Comparison of ENCODE assay signal across 8 cellular contexts in the genomic region with DNA sequence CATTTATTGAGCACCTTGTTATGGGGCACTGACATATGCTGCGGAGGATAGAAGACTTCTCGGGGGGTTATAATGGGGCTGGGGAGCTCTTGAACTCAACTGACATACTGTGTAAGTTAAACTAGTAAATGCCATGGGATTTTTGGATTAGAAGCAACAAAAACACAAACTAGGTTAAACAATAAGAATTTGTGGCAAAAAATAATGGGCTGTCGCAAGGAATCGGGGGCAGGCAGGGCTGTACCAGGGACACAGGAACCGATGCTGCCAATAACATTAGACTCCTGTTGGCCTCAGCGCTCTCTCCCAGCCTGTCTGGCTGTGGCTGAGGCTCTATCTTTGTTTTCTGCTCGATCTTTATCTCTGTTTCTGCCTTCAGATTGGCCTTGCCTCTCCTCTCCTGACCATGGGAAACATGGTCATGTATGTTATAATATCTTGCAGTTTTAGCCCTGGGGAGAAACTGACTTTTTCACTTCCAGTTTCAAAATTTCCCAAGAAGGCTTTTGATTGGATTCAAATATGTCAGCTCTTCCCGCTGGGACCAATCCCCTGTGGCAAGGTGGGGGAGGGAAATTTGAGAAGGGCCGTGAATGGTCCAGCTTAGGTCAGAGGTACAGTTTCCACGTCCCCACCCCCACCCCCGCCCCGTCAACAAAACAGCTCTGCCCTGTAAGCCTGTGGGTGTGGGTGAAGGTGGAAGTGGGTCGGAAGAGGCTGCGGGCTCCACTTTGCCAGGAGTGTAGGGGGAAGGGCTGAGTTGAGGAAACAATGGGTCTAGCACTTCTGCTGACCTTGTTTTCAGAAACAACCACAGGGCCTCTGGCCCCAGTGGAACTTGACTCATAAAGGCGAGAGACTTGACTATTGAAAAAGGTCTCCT.
DNase-seq lines count a peak whose midpoint lies in the region; ATAC-seq and TF ChIP-seq lines count a peak whose summit lies in the region.

No MANE protein-coding gene starts in this region.

- H3K9me3 ChIP-seq in SK-N-MC (ENCODE audit: low read depth, low read length) (no peaks in the 10 kb centered on the region), adipocyte (ENCODE audit: control insufficient read depth, low read length) (no peaks in the 10 kb centered on the region), heart right ventricle (no peaks in the 10 kb centered on the region), prostate gland (no peaks in the 10 kb centered on the region)

- H3K4me1 ChIP-seq in adipocyte (ENCODE audit: control insufficient read depth, insufficient read depth, low read length) (peaks cover 40% of the 10 kb centered on the region), heart right ventricle (peaks cover 34 to 71% (median 59%) of the 10 kb centered on the region in 9 donors), prostate gland (replicated peaks) (peaks cover 26% of the 10 kb centered on the region)

- 19 to 30% methylated on average over 15 of the region's 15 CpGs for WGBS in heart right ventricle, 2 donors
- 35% methylated on average over 15 of the region's 15 CpGs for WGBS in prostate gland

- H3K9ac ChIP-seq in SK-N-MC (ENCODE audit: insufficient read length) (no peak overlapping the region), adipocyte (ENCODE audit: low read length) (peak overlapping the region; percentile 85)

- H3K27me3 ChIP-seq in adipocyte (replicated peaks; ENCODE audit: control insufficient read depth, insufficient read depth, low read length) = no peaks in the 10 kb centered on the region
- H3K27me3 ChIP-seq in heart right ventricle = no peaks in the 10 kb centered on the region
- no peaks in the 10 kb centered on the region for H3K27me3 ChIP-seq in prostate gland (replicated peaks; ENCODE audit: insufficient read depth)

- intact Hi-C loops in heart right ventricle (cut with DNase I) (loop anchor here in 9 of 10 donors (2.0 to 10.0 kb wide), 11 partner anchors 14 to 314 kb away; a partner anchor contains a TSS), prostate gland (cut with DNase I) (loop anchor here (10.0 kb wide), 2 partner anchors 716 to 1026 kb away; no protein-coding TSS in a partner anchor)

- peak; percentile 71 for DNase-seq in DMS 273 treated with DMSO at 0.1 percent for 48 hours (lab: John Stamatoyannopoulos, UW)
- DNase-seq in HT-29 (ENCODE audit: low spot score) = peak; percentile 85
- DNase-seq in SK-N-MC (ENCODE audit: low read depth, low spot score) = no peak
- DNase-seq in adipocyte (ENCODE audit: low read depth) = peak; percentile 55
- DNase-seq in heart right ventricle = peak; percentile 64 to 87
- DNase-seq in prostate gland (ENCODE audit: low spot score) = no peak
- DNase-seq in NCI-H187 treated with DMSO at 0.1 percent for 48 hours (lab: John Stamatoyannopoulos, UW) = no peak

- H3K36me3 ChIP-seq in SK-N-MC (ENCODE audit: insufficient read depth, low read length) = no peaks in the 10 kb centered on the region
- H3K36me3 ChIP-seq in adipocyte (ENCODE audit: control insufficient read depth, insufficient read depth, low read length, severe bottlenecking) = no peaks in the 10 kb centered on the region
- no peaks in the 10 kb centered on the region for H3K36me3 ChIP-seq in heart right ventricle
- H3K36me3 ChIP-seq in prostate gland = no peaks in the 10 kb centered on the region

- ATAC-seq in GM21381 (IDR thresholded peaks at IDR 0.05; ENCODE audit: unreplicated experiment) = peak; percentile 56
- peak; percentile 23 to 68 (median 54) for ATAC-seq in heart right ventricle

- TF ChIP-seq POLR2A in prostate gland (IDR thresholded peaks at IDR 0.05) = no peak

- H3K27ac ChIP-seq in SK-N-MC (peak overlapping the region; percentile 97), heart right ventricle (peak overlapping the region; percentile 64 to 97 (median 91)), prostate gland (peak overlapping the region; percentile 75 to 88)

- no peak overlapping the region; the same call in 1 of the 2 replicates for H3K4me3 ChIP-seq in SK-N-MC
- H3K4me3 ChIP-seq in adipocyte (ENCODE audit: low read length) = peak overlapping the region; percentile 68
- peak overlapping the region in 8 of 10 donors; percentile 11 to 48 (median 38) for H3K4me3 ChIP-seq in heart right ventricle
- H3K4me3 ChIP-seq in prostate gland = no peak overlapping the region

- TF ChIP-seq CTCF in heart right ventricle (IDR thresholded peaks at IDR 0.05) (no peak), prostate gland (IDR thresholded peaks at IDR 0.05) (no peak)

Comparison
In these comparisons a context has a peak if more than half of its experiments do, and no peak if none do; other contexts are left out.
1. DNase-seq: peak in DMS 273 treated with DMSO at 0.1 percent for 48 hours (single experiment), HT-29 (single experiment), adipocyte (single experiment) and heart right ventricle (2 of 2); none in SK-N-MC (single experiment), prostate gland (single experiment) and NCI-H187 treated with DMSO at 0.1 percent for 48 hours (single experiment).
2. H3K4me3 ChIP-seq: peak in adipocyte (single experiment) and heart right ventricle (8 of 10); none in SK-N-MC (single experiment) and prostate gland (0 of 2).
3. Peak in every context shown above with its lines, with median percentiles within 50 percentile points of each other: H3K27ac ChIP-seq.